Comparison of ENCODE assay signal across 1 cellular context in the genomic region with DNA sequence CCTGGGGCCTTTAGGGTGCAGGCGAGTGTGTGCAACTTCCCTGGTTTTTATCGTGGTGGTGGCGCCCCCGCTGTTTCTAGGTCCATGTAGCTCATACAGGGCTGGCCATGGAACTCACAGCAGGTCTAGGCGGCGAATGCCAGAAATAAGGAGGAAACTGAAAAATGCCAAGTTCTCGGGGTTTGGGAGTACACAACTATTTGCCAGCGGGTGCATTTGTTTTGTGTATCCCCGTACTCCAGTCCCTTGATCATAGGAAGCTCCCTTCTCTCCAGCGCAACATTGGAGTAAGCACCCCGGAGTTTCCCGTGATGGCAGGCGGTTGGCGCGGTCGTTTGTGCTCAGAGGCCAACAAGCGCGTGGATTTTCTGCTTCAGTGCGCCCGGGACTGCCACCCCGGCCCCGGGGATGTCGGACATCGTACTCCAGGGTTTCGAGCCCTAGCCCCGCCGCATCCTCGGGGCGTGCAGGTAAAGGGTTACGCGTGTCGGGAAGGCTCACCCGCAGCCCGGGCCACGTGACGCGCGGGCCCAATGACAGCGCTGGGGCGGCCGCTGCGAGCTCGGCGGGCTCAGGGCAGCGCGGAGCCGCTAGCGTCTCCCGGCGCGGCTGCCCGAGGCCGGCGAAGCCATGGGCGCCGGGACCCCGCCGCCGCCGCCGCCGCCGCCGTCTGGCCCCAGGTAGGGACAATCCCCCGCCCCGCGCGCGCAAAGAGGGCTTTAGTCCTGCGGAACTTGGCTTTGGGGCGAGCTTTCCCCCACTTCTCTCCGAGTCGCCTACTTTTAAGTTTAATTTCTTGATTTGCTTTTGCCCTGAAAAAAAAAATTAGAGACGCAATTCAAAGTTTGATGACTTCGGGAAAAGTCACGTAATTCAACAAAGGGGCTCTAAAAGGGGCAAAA.
TF ChIP-seq lines count a peak whose summit lies in the region.

No MANE protein-coding gene starts in this region.

TF ChIP-seq in IMR-90, 13 proteins besides CTCF, POLR2A, EP300 and RAD21:
- TF ChIP-seq NFE2L2 (IDR thresholded peaks at IDR 0.05; ENCODE audit: low read depth, low read length) (no peak), CEBPB (IDR thresholded peaks at IDR 0.05; ENCODE audit: low read depth, low read length) (no peak), FOS (IDR thresholded peaks at IDR 0.05; ENCODE audit: low read depth, low read length) (no peak), USF2 (IDR thresholded peaks at IDR 0.05; ENCODE audit: low read depth, low read length) (peak; percentile 91)
